In genomic region chr18:79934311-79935097, GRCh38 we compare ENCODE assay signal across 16 cellular contexts. TPM values are rescaled to one million over a fixed set of nuclear protein-coding genes. Genes with fewer than 3 reads are reported as not detected.
A peak's percentile ranks its signal among the peaks of the same experiment; 100 is the strongest.
DNase-seq lines count a peak whose midpoint lies in the region; ATAC-seq, FAIRE-seq and TF ChIP-seq lines count a peak whose summit lies in the region.
"Had no signal": no experiment of that assay in that cellular context is flagged by ENCODE, and none has a peak within 500 bp of the region (broad histone marks: within the 10 kb centered on the region; RNA-seq: fewer than 3 reads in every experiment).

No MANE protein-coding gene starts in this region.

- no TSS peak for BruUV-seq in K562 (replicated peaks; lab: Mats Ljungman, UMichigan)

- no peaks in the 10 kb centered on the region for H3K79me2 ChIP-seq in K562 (ENCODE audit: control insufficient read depth, insufficient read depth, low read length)

- FAIRE-seq in K562 (lab: Jason Lieb, UNC): no peak
- FAIRE-seq: TTC549 had no signal

- peak; percentile 55 for DNase-seq in DMS53 (lab: John Stamatoyannopoulos, UW)
- no peak for DNase-seq in DMS53 treated with DMSO at 0.1 percent for 48 hours (lab: John Stamatoyannopoulos, UW; ENCODE audit: unreplicated experiment)
- DNase-seq in K562 (ENCODE audit: extremely low read depth in 1 of 4, low spot score in 3 of 4): peak in 2 of 4 experiments; percentile 13 to 31
- peak; percentile 93 for DNase-seq in left lobe of liver (ENCODE audit: low spot score)
- DNase-seq in type B pancreatic cell (ENCODE audit: extremely low spot score, unreplicated experiment): peak; percentile 45
- no peak for DNase-seq in activated CD4-positive, alpha-beta T cell treated with anti-CD3 and anti-CD28 coated beads for 36 hours
- no peak for DNase-seq in GOT3 (lab: John Stamatoyannopoulos, UW)
- DNase-seq: 8988T, cortex of kidney, naive B cell, NCI-H1436 treated with DMSO at 0.1 percent for 48 hours had no signal

- 48% methylated on average over 6 of the region's 8 CpGs for WGBS in K562 (ENCODE audit: insufficient coverage, low coverage, missing lambda C conversion rate)

- peak; percentile 64; the same call in 2 of the 3 replicates for ATAC-seq in K562
- ATAC-seq in left lobe of liver: peak; percentile 78
- ATAC-seq in activated CD4-positive, alpha-beta T cell treated with anti-CD3 and anti-CD28 coated beads for 36 hours: no peak
- no peak for ATAC-seq in HG03565 (IDR thresholded peaks at IDR 0.05; ENCODE audit: unreplicated experiment)
- ATAC-seq: activated T-helper 17 cell treated with anti-CD3 and anti-CD28 coated beads, Interleukin-2, amount 50 U/mL, for 72 hours; HCT116; stimulated activated effector memory CD8-positive, alpha-beta T cell treated with anti-CD3 and anti-CD28 coated beads, Interleukin-12 subunit alpha, Interleukin-12 subunit beta, amount 100 ng/mL, for 72 hours had no signal

- no peaks in the 10 kb centered on the region; a peak in 1 of 5 replicates for H3K4me1 ChIP-seq in K562 (replicated peaks in 1 of 2; ENCODE audit: control insufficient read depth in 2 of 2, insufficient read depth in 2 of 2, low read length in 2 of 2)

- H3K4me2 ChIP-seq in K562 (ENCODE audit: insufficient read depth, low read length): no peak overlapping the region

- peaks cover 3% of the 10 kb centered on the region; the same call in 1 of the 2 replicates for H3K9me3 ChIP-seq in K562 (replicated peaks; ENCODE audit: control insufficient read depth, insufficient read depth, low read depth, low read length)

- CTCF ChIA-PET in K562 (lab: Yijun Ruan, JAX; ENCODE audit: low intra/inter-chr PET ratio): no interaction called here
- CTCF ChIA-PET in activated CD4-positive, alpha-beta T cell treated with anti-CD3 and anti-CD28 coated beads for 36 hours (lab: Charles Lee): no interaction called here

- peak in 1 of 3 experiments; percentile 30; a peak in 1 of 6 replicates for TF ChIP-seq CTCF in K562 (IDR thresholded peaks at IDR 0.05 in 2 of 3, conservative IDR thresholded peaks at IDR 0.05 in 1 of 3; ENCODE audit: insufficient read depth in 2 of 3, low read depth in 1 of 3, low read length in 3 of 3)
- peak; percentile 30 for TF ChIP-seq CTCF in type B pancreatic cell (conservative IDR thresholded peaks at IDR 0.05)

- H3K9me1 ChIP-seq in K562 (ENCODE audit: control insufficient read depth, insufficient read depth, low read length): no peaks in the 10 kb centered on the region

- H3K27me3 ChIP-seq in K562 (ENCODE audit: control insufficient read depth in 2 of 2, insufficient read depth in 2 of 2, low read length in 2 of 2): no peaks in the 10 kb centered on the region

- peaks cover 4% of the 10 kb centered on the region for H3K4me1 Mint-ChIP-seq in type B pancreatic cell (ENCODE audit: unreplicated experiment)
- no peaks in the 10 kb centered on the region for H3K4me1 Mint-ChIP-seq in activated CD4-positive, alpha-beta T cell treated with anti-CD3 and anti-CD28 coated beads for 36 hours

- no peak overlapping the region for H2AFZ ChIP-seq in K562 (ENCODE audit: low read depth, low read length)

- TF ChIP-seq EP300 in K562 (IDR thresholded peaks at IDR 0.05; ENCODE audit: low read length): no peak

- TF ChIP-seq RAD21 in K562 (CRISPR knock-in tag; conservative IDR thresholded peaks at IDR 0.05 in 1 of 2, IDR thresholded peaks at IDR 0.05 in 1 of 2): no peak

- peaks cover 75% of the 10 kb centered on the region for H3K36me3 Mint-ChIP-seq in type B pancreatic cell
- peaks cover 88% of the 10 kb centered on the region for H3K36me3 Mint-ChIP-seq in activated CD4-positive, alpha-beta T cell treated with anti-CD3 and anti-CD28 coated beads for 36 hours (ENCODE audit: low read depth)

- no peaks in the 10 kb centered on the region for H4K20me1 ChIP-seq in K562 (replicated peaks; ENCODE audit: control insufficient read depth, insufficient read depth, low read length)

- H3K27me3 Mint-ChIP-seq in type B pancreatic cell: no peaks in the 10 kb centered on the region
- no peaks in the 10 kb centered on the region for H3K27me3 Mint-ChIP-seq in activated CD4-positive, alpha-beta T cell treated with anti-CD3 and anti-CD28 coated beads for 36 hours
- H3K27me3 Mint-ChIP-seq: activated T-helper 17 cell treated with anti-CD3 and anti-CD28 coated beads, Interleukin-2, amount 50 U/mL, for 72 hours; naive B cell had no signal

- no peak overlapping the region for H3K9ac ChIP-seq in K562 (ENCODE audit: insufficient read depth in 1 of 2, low read depth in 2 of 2, low read length in 2 of 2)

- H3K4me3 ChIP-seq in K562: no peak overlapping the region

- H3K4me3 Mint-ChIP-seq in type B pancreatic cell: peak overlapping the region; percentile 17
- H3K4me3 Mint-ChIP-seq in activated CD4-positive, alpha-beta T cell treated with anti-CD3 and anti-CD28 coated beads for 36 hours: no peak overlapping the region
- H3K4me3 Mint-ChIP-seq: activated T-helper 17 cell treated with anti-CD3 and anti-CD28 coated beads, Interleukin-2, amount 50 U/mL, for 72 hours; stimulated activated effector memory CD8-positive, alpha-beta T cell treated with anti-CD3 and anti-CD28 coated beads, Interleukin-12 subunit alpha, Interleukin-12 subunit beta, amount 100 ng/mL, for 72 hours had no signal

- POLR2A ChIA-PET in K562 (lab: Yijun Ruan, JAX): no interaction called here
- POLR2A ChIA-PET in activated CD4-positive, alpha-beta T cell treated with anti-CD3 and anti-CD28 coated beads for 36 hours (lab: Charles Lee): interaction anchor here (0.6 kb wide), 1 partner anchor 61 kb away, joined by 3 read pairs; no protein-coding TSS in a partner anchor

- intact Hi-C loops in K562 (cut with micrococcal nuclease): no loop called here
- intact Hi-C loops in activated CD4-positive, alpha-beta T cell treated with anti-CD3 and anti-CD28 coated beads for 36 hours (cut with DNase I, micrococcal nuclease): no loop called here

- peaks cover 7% of the 10 kb centered on the region for H3K9me3 Mint-ChIP-seq in type B pancreatic cell
- H3K9me3 Mint-ChIP-seq in activated CD4-positive, alpha-beta T cell treated with anti-CD3 and anti-CD28 coated beads for 36 hours (ENCODE audit: low read depth): peaks cover 47% of the 10 kb centered on the region

- TF ChIP-seq POLR2A in K562 (conservative IDR thresholded peaks at IDR 0.05): no peak

- peak overlapping the region; percentile 73 for H3K27ac Mint-ChIP-seq in type B pancreatic cell
- no peak overlapping the region for H3K27ac Mint-ChIP-seq in activated CD4-positive, alpha-beta T cell treated with anti-CD3 and anti-CD28 coated beads for 36 hours
- H3K27ac Mint-ChIP-seq: activated T-helper 17 cell treated with anti-CD3 and anti-CD28 coated beads, Interleukin-2, amount 50 U/mL, for 72 hours; stimulated activated effector memory CD8-positive, alpha-beta T cell treated with anti-CD3 and anti-CD28 coated beads, Interleukin-12 subunit alpha, Interleukin-12 subunit beta, amount 100 ng/mL, for 72 hours had no signal

- in situ Hi-C loops in K562 (cut with MboI): no loop called here

- H3K36me3 ChIP-seq in K562 (ENCODE audit: control insufficient read depth, insufficient read depth, low read length): peaks cover 3% of the 10 kb centered on the region; the same call in 1 of the 3 replicates

- no peak overlapping the region for H3K27ac ChIP-seq in K562 (ENCODE audit: extremely low read depth, low read depth, low read length)

RNA-seq across cellular contexts. Expression of gene SLC66A2, which starts 16.9 kb away (rescaled TPM):
- 7.5 and 14.8 TPM in 2 replicates for total RNA-seq in K562 (2011; cell fraction: chromatin; rRNA removed; ENCODE audit: low replicate concordance)
- 18.7 and 18.8 TPM in 2 replicates for total RNA-seq in K562 (2011; cell fraction: nucleolus; rRNA removed)
- 9.4 and 11.6 TPM in 2 replicates for total RNA-seq in K562 (2011; cell fraction: nucleoplasm; rRNA removed)
- total RNA-seq in K562 (2014; rRNA removed): 12.9 and 17.2 TPM in 2 replicates
- 1.1 and 1.9 TPM in 2 replicates for total RNA-seq in K562 (2014; rRNA removed; fragmentation: Illumina TruSeq; extraction: Trizol)
- total RNA-seq in K562 (2015; rRNA removed; fragmentation: Illumina TruSeq; extraction: Trizol): 6.1 and 6.5 TPM in 2 replicates
- total RNA-seq in K562 (2021): 17.2 and 17.5 TPM in 2 replicates
- polyA plus RNA-seq in K562 (2011; rRNA removed): 5.3 and 5.6 TPM in 2 replicates
- 8.8 and 27.2 TPM in 2 replicates for polyA plus RNA-seq in K562 (2011; cell fraction: cytosol; rRNA removed)
- polyA plus RNA-seq in K562 (2011; cell fraction: nucleus; rRNA removed): 7.4 and 16.2 TPM in 2 replicates
- polyA plus RNA-seq in K562 (2012): 9.1 and 10.4 TPM in 2 replicates
- 3.3 and 8.6 TPM in 2 replicates for polyA plus RNA-seq in K562 (2014; fragmentation: Illumina TruSeq; extraction: Trizol)
- under 1 TPM; 0.25 to 0.38 TPM for polyA plus RNA-seq in K562 (2014; fragmentation: Nextera tagmentation; extraction: Ambion mirVana)
- polyA plus RNA-seq in K562 (2014; rRNA removed): 12.7 and 17.7 TPM in 2 replicates
- polyA minus RNA-seq in K562 (2011; rRNA and poly(A)+ RNA removed): 1.6 and 3.7 TPM in 2 replicates
- 5.3 and 6.8 TPM in 2 replicates for polyA minus RNA-seq in K562 (2011; cell fraction: cytosol; rRNA and poly(A)+ RNA removed)
- polyA minus RNA-seq in K562 (2011; cell fraction: nucleus; rRNA and poly(A)+ RNA removed): 3.9 and 4.6 TPM in 2 replicates
- 140 TPM for total RNA-seq in left lobe of liver
- 39.3 and 39.7 TPM in 2 replicates for total RNA-seq in type B pancreatic cell (ENCODE audit: low replicate concordance)
- total RNA-seq in activated CD4-positive, alpha-beta T cell treated with anti-CD3 and anti-CD28 coated beads for 36 hours: 10 to 100 TPM; 23.4 to 28.5 TPM

RNA-seq across cellular contexts. Expression of gene HSBP1L1, which starts 29.9 kb away (rescaled TPM):
- not detected in 2 replicates for total RNA-seq in K562 (2011; cell fraction: chromatin; rRNA removed; ENCODE audit: low replicate concordance)
- not detected in 2 replicates for total RNA-seq in K562 (2011; cell fraction: nucleolus; rRNA removed)
- total RNA-seq in K562 (2011; cell fraction: nucleoplasm; rRNA removed): not detected in 2 replicates
- total RNA-seq in K562 (2014; rRNA removed) (not detected in 2 replicates), K562 (2014; rRNA removed; fragmentation: Illumina TruSeq; extraction: Trizol) (not detected in 2 replicates), K562 (2015; rRNA removed; fragmentation: Illumina TruSeq; extraction: Trizol) (not detected in 2 replicates), K562 (2021) (not detected in 2 replicates), left lobe of liver (20.2 TPM), type B pancreatic cell (ENCODE audit: low replicate concordance) (9.9 and 25.0 TPM in 2 replicates)
- polyA plus RNA-seq in K562 (2011; rRNA removed) (not detected in 2 replicates), K562 (2014; fragmentation: Illumina TruSeq; extraction: Trizol) (not detected in 2 replicates), K562 (2014; fragmentation: Nextera tagmentation; extraction: Ambion mirVana) (under 1 TPM; 0.24 to 0.36 TPM), K562 (2014; rRNA removed) (not detected in 2 replicates)
- polyA plus RNA-seq in K562 (2011; cell fraction: cytosol; rRNA removed): not detected in 2 replicates
- not detected in 2 replicates for polyA plus RNA-seq in K562 (2011; cell fraction: nucleus; rRNA removed)
- 0.91 and 1.2 TPM in 2 replicates for polyA plus RNA-seq in K562 (2012)
- not detected in 2 replicates for polyA minus RNA-seq in K562 (2011; rRNA and poly(A)+ RNA removed)
- not detected in 2 replicates for polyA minus RNA-seq in K562 (2011; cell fraction: cytosol; rRNA and poly(A)+ RNA removed)
- polyA minus RNA-seq in K562 (2011; cell fraction: nucleus; rRNA and poly(A)+ RNA removed): not detected in 2 replicates
- 10 to 100 TPM; 14.4 to 16.9 TPM for total RNA-seq in activated CD4-positive, alpha-beta T cell treated with anti-CD3 and anti-CD28 coated beads for 36 hours

RNA-seq across cellular contexts. Expression of gene TXNL4A, which starts 53.9 kb away (rescaled TPM):
- 25.7 and 39.5 TPM in 2 replicates for total RNA-seq in K562 (2011; cell fraction: chromatin; rRNA removed; ENCODE audit: low replicate concordance)
- 17.0 and 20.5 TPM in 2 replicates for total RNA-seq in K562 (2011; cell fraction: nucleolus; rRNA removed)
- total RNA-seq in K562 (2011; cell fraction: nucleoplasm; rRNA removed): 29.1 and 53.2 TPM in 2 replicates
- total RNA-seq in K562 (2014; rRNA removed) (68.7 and 78.9 TPM in 2 replicates), K562 (2014; rRNA removed; fragmentation: Illumina TruSeq; extraction: Trizol) (85.5 and 87.5 TPM in 2 replicates), K562 (2015; rRNA removed; fragmentation: Illumina TruSeq; extraction: Trizol) (86.1 and 98.0 TPM in 2 replicates), K562 (2021) (132 and 139 TPM in 2 replicates), left lobe of liver (48.3 TPM), type B pancreatic cell (ENCODE audit: low replicate concordance) (103 and 126 TPM in 2 replicates)
- polyA plus RNA-seq in K562 (2011; rRNA removed) (105 and 124 TPM in 2 replicates), K562 (2014; fragmentation: Illumina TruSeq; extraction: Trizol) (46.5 and 49.6 TPM in 2 replicates), K562 (2014; fragmentation: Nextera tagmentation; extraction: Ambion mirVana) (10 to 100 TPM; 27.0 to 51.2 TPM), K562 (2014; rRNA removed) (92.3 and 98.7 TPM in 2 replicates)
- 110 and 120 TPM in 2 replicates for polyA plus RNA-seq in K562 (2011; cell fraction: cytosol; rRNA removed)
- polyA plus RNA-seq in K562 (2011; cell fraction: nucleus; rRNA removed): 47.8 and 53.9 TPM in 2 replicates
- polyA plus RNA-seq in K562 (2012): 78.8 and 97.0 TPM in 2 replicates
- 41.9 and 67.5 TPM in 2 replicates for polyA minus RNA-seq in K562 (2011; rRNA and poly(A)+ RNA removed)
- polyA minus RNA-seq in K562 (2011; cell fraction: cytosol; rRNA and poly(A)+ RNA removed): 50.7 and 54.0 TPM in 2 replicates
- polyA minus RNA-seq in K562 (2011; cell fraction: nucleus; rRNA and poly(A)+ RNA removed): 5.0 and 14.0 TPM in 2 replicates
- 100 to 1,000 TPM; 150 to 194 TPM for total RNA-seq in activated CD4-positive, alpha-beta T cell treated with anti-CD3 and anti-CD28 coated beads for 36 hours

Comparison
In these comparisons a context has a peak if more than half of its experiments do, and no peak if none do; other contexts are left out.
1. DNase-seq: peak in DMS53 (single experiment), left lobe of liver (single experiment) and type B pancreatic cell (single experiment); none in DMS53 treated with DMSO at 0.1 percent for 48 hours (single experiment), activated CD4-positive, alpha-beta T cell treated with anti-CD3 and anti-CD28 coated beads for 36 hours (single experiment) and GOT3 (single experiment).
2. ATAC-seq: peak in K562 (single experiment) and left lobe of liver (single experiment); none in activated CD4-positive, alpha-beta T cell treated with anti-CD3 and anti-CD28 coated beads for 36 hours (single experiment) and HG03565 (single experiment).